In the genomic region with DNA sequence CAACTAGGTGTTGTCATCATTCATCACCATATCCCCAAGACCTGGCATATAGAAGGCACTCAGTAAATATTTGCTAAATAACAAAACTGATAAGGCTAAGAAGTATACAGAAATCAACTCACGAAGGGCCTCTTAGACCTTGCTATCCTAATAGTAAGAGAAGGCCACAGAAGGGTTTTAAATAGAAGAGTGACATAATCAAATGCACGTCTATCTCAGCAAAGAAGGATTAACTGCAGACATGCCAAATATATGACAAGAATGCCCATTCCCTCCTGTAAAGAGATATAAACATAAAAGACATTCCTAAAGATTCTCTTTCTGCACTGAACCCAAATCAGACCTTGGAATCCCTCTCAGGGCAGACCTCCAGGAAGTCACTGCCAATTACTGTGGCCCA, we compare ENCODE assay signal across 19 cellular contexts.
"Had no signal": no experiment of that assay in that cellular context is flagged by ENCODE, and none has a peak within 500 bp of the region (broad histone marks: within the 10 kb centered on the region; RNA-seq: fewer than 3 reads in every experiment).

No MANE protein-coding gene starts in this region.

- H3K4me1 ChIP-seq: colonic mucosa, lower lobe of right lung had no signal

- H3K9me3 Mint-ChIP-seq: activated naive CD4-positive, alpha-beta T cell treated with anti-CD3 and anti-CD28 coated beads, Interleukin-2, amount 50 U/mL, for 72 hours; naive thymus-derived CD8-positive, alpha-beta T cell; T-helper 2 cell treated with Interferon-gamma antibody and Interleukin-4, amounts not matched to agents 5 μg/mL and 100 μg/mL, for 36 hours; type B pancreatic cell had no signal

- H3K27me3 Mint-ChIP-seq: naive thymus-derived CD8-positive, alpha-beta T cell; type B pancreatic cell had no signal

- H3K36me3 ChIP-seq: colonic mucosa had no signal

- H3K27me3 ChIP-seq: colonic mucosa, gastroesophageal sphincter, suprapubic skin had no signal

- H3K4me3 ChIP-seq: colonic mucosa, gastroesophageal sphincter, lower lobe of right lung, suprapubic skin had no signal

- H3K4me3 Mint-ChIP-seq: naive thymus-derived CD8-positive, alpha-beta T cell; T-helper 2 cell treated with Interferon-gamma antibody and Interleukin-4, amounts not matched to agents 5 μg/mL and 100 μg/mL, for 36 hours; type B pancreatic cell had no signal

- H3K27ac ChIP-seq: colonic mucosa, epithelial cell of prostate, gastroesophageal sphincter, lower lobe of right lung, suprapubic skin had no signal

- DNase-seq: activated effector memory CD4-positive, alpha-beta T cell treated with Interleukin-2 at 50 U/mL for 16 hours; colonic mucosa; effector CD4-positive, alpha-beta T cell; hippocampal formation; lower lobe of right lung; naive thymus-derived CD8-positive, alpha-beta T cell; nucleus accumbens; stimulated activated CD4-positive, alpha-beta T cell treated with anti-CD3 and anti-CD28 coated beads, Interleukin-12 subunit alpha, Interleukin-12 subunit beta, amount 100 ng/mL, for 4 hours; stimulated activated CD4-positive, alpha-beta T cell treated with anti-CD3 and anti-CD28 coated beads, Interleukin-2, amount 100 ng/mL, for 48 hours; stimulated activated naive CD8-positive, alpha-beta T cell treated with anti-CD3 and anti-CD28 coated beads, Interleukin-15, Interleukin-2, amounts not matched to agents 100 U/mL and 50 U/mL, for 24 hours; SW 1271 had no signal

- ATAC-seq: activated CD4-positive, CD25-positive, alpha-beta regulatory T cell treated with anti-CD3 and anti-CD28 coated beads, Interleukin-2, amount 50 U/mL, for 24 hours; activated naive CD4-positive, alpha-beta T cell treated with anti-CD3 and anti-CD28 coated beads, Interleukin-2, amount 50 U/mL, for 72 hours; gastroesophageal sphincter; naive thymus-derived CD8-positive, alpha-beta T cell; sciatic nerve; stimulated activated naive CD8-positive, alpha-beta T cell treated with anti-CD3 and anti-CD28 coated beads, Interleukin-15, Interleukin-2, amounts not matched to agents 100 U/mL and 50 U/mL, for 24 hours had no signal

- H3K9me3 ChIP-seq: colonic mucosa, gastroesophageal sphincter, lower lobe of right lung, suprapubic skin had no signal

- H3K27ac Mint-ChIP-seq: activated naive CD4-positive, alpha-beta T cell treated with anti-CD3 and anti-CD28 coated beads, Interleukin-2, amount 50 U/mL, for 72 hours; T-helper 2 cell treated with Interferon-gamma antibody and Interleukin-4, amounts not matched to agents 5 μg/mL and 100 μg/mL, for 36 hours; type B pancreatic cell had no signal
